In the genomic region with DNA sequence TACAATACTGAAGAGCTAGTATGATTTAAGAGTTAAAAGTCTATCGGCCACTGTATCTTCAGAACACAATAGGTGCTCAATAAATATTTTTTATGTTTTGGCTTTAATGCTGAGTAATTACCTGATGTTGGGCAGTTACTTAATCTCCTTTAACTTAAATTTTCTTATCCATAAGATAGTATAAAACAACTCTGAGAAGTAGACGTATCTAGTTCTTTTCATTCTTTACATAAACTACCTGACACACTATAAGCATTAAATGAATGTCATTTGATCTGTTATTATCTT, we compare ENCODE assay signal across 16 cellular contexts.
"Had no signal": no experiment of that assay in that cellular context is flagged by ENCODE, and none has a peak within 500 bp of the region (broad histone marks: within the 10 kb centered on the region; RNA-seq: fewer than 3 reads in every experiment).

No MANE protein-coding gene starts in this region.

- H3K27ac Mint-ChIP-seq: activated B cell treated with CpG ODN at 0.5 μM for 24 hours; activated CD4-positive, alpha-beta T cell treated with anti-CD3 and anti-CD28 coated beads, Interleukin-2, amount 10 ng/mL, durations not matched to agents 24 days and 14 days; activated naive CD4-positive, alpha-beta T cell treated with anti-CD3 and anti-CD28 coated beads for 36 hours; T-helper 1 cell treated with Interleukin-12 subunit alpha and Interleukin-12 subunit beta and Interleukin-4 antibody, amounts not matched to agents 30 μg/mL and 1 μg/mL, for 36 hours had no signal

- H3K36me3 Mint-ChIP-seq: naive B cell had no signal

- H3K36me3 ChIP-seq: gastroesophageal sphincter, lower lobe of right lung, suprapubic skin, upper lobe of right lung had no signal

- H3K27ac ChIP-seq: coronary artery, gastroesophageal sphincter, lower lobe of right lung, suprapubic skin, upper lobe of right lung had no signal

- H3K27me3 ChIP-seq: gastroesophageal sphincter, suprapubic skin, upper lobe of right lung had no signal

- H3K9me3 ChIP-seq: gastroesophageal sphincter, lower lobe of right lung, suprapubic skin, upper lobe of right lung had no signal

- DNase-seq: activated B cell treated with CpG ODN at 0.5 μM for 24 hours; activated CD4-positive, alpha-beta T cell treated with anti-CD3 and anti-CD28 coated beads, Interleukin-2, amount 10 ng/mL, durations not matched to agents 24 days and 14 days; activated naive CD4-positive, alpha-beta T cell treated with anti-CD3 and anti-CD28 coated beads for 36 hours; central memory CD4-positive, alpha-beta T cell; effector CD8-positive, alpha-beta T cell; left cardiac atrium; lower lobe of right lung; naive B cell; nucleus accumbens; stimulated activated CD4-positive, alpha-beta T cell treated with anti-CD3 and anti-CD28 coated beads, Interleukin-12 subunit alpha, Interleukin-12 subunit beta, amount 100 ng/mL, for 4 hours; stimulated activated naive CD8-positive, alpha-beta T cell treated with anti-CD3 and anti-CD28 coated beads, Interleukin-15, Interleukin-2, amounts not matched to agents 100 U/mL and 50 U/mL, for 24 hours; upper lobe of right lung had no signal

- H3K27me3 Mint-ChIP-seq: activated B cell treated with CpG ODN at 0.5 μM for 24 hours, naive B cell had no signal

- H3K4me3 Mint-ChIP-seq: activated B cell treated with CpG ODN at 0.5 μM for 24 hours; activated CD4-positive, alpha-beta T cell treated with anti-CD3 and anti-CD28 coated beads, Interleukin-2, amount 10 ng/mL, durations not matched to agents 24 days and 14 days; activated naive CD4-positive, alpha-beta T cell treated with anti-CD3 and anti-CD28 coated beads for 36 hours; naive B cell; T-helper 1 cell treated with Interleukin-12 subunit alpha and Interleukin-12 subunit beta and Interleukin-4 antibody, amounts not matched to agents 30 μg/mL and 1 μg/mL, for 36 hours had no signal

- H3K9me3 Mint-ChIP-seq: activated B cell treated with CpG ODN at 0.5 μM for 24 hours; activated CD4-positive, alpha-beta T cell treated with anti-CD3 and anti-CD28 coated beads, Interleukin-2, amount 10 ng/mL, durations not matched to agents 24 days and 14 days; activated naive CD4-positive, alpha-beta T cell treated with anti-CD3 and anti-CD28 coated beads for 36 hours; naive B cell; T-helper 1 cell treated with Interleukin-12 subunit alpha and Interleukin-12 subunit beta and Interleukin-4 antibody, amounts not matched to agents 30 μg/mL and 1 μg/mL, for 36 hours had no signal

- ATAC-seq: gastroesophageal sphincter; left cardiac atrium; stimulated activated naive CD8-positive, alpha-beta T cell treated with anti-CD3 and anti-CD28 coated beads, Interleukin-15, Interleukin-2, amounts not matched to agents 100 U/mL and 50 U/mL, for 24 hours; upper lobe of right lung had no signal

- H3K4me3 ChIP-seq: coronary artery, gastroesophageal sphincter, lower lobe of right lung, suprapubic skin, upper lobe of right lung had no signal
